ENCODE assay signal across 21 cellular contexts in the genomic region with DNA sequence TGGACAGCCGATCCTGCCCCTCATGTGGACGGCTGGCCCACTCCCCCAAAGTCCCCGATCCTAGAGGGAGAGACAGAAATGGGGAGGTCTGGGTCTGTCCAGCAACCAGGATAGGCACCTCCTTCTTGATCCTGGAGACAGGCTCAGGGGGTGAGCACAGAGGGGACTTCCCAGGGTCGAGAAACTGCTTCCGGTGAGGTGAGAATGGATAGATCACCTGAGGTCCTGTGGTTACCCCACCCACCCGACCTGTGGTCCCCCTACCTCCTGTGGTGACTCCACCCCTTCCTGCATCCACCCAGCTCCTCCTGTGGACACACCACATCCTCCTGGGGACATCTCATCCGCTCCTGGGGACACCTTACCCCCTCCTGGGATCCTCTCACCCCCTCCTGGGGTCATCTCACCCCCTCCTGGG. TPM values are rescaled to one million over a fixed set of nuclear protein-coding genes. Genes with fewer than 3 reads are reported as not detected.
DNase-seq lines count a peak whose midpoint lies in the region; ATAC-seq and TF ChIP-seq lines count a peak whose summit lies in the region.
"Had no signal": no experiment of that assay in that cellular context is flagged by ENCODE, and none has a peak within 500 bp of the region (broad histone marks: within the 10 kb centered on the region; RNA-seq: fewer than 3 reads in every experiment).

No MANE protein-coding gene starts in this region.

- no peaks in the 10 kb centered on the region for H3K9me3 ChIP-seq in tibial artery
- H3K9me3 ChIP-seq: ascending aorta, colonic mucosa, sigmoid colon had no signal

- TF ChIP-seq CTCF in tibial artery (IDR thresholded peaks at IDR 0.05) = no peak

- H3K4me3 ChIP-seq in tibial artery = no peak overlapping the region
- H3K4me3 ChIP-seq: ascending aorta; BLaER1 treated with 17β-estradiol and CSF1 and Interleukin-3, amounts not matched to agents 10 nM and 100 nM; colonic mucosa; MG63; sigmoid colon had no signal

- ATAC-seq in esophagus mucosa = no peak

- H3K27me3 ChIP-seq in tibial artery = peaks cover 0 to 26% of the 10 kb centered on the region in 2 donors
- H3K27me3 ChIP-seq: ascending aorta; BLaER1 treated with 17β-estradiol and CSF1 and Interleukin-3, amounts not matched to agents 10 nM and 100 nM; colonic mucosa had no signal

- peaks cover 0 to 5% (median 0%) of the 10 kb centered on the region in 4 donors for H3K4me1 ChIP-seq in tibial artery
- H3K4me1 ChIP-seq: ascending aorta, colonic mucosa had no signal

- no peaks in the 10 kb centered on the region for H3K36me3 ChIP-seq in tibial artery
- H3K36me3 ChIP-seq: ascending aorta; BLaER1 treated with 17β-estradiol and CSF1 and Interleukin-3, amounts not matched to agents 10 nM and 100 nM; colonic mucosa; MG63; sigmoid colon had no signal

- peak; percentile 72 for DNase-seq in NK-92 treated with Interleukin-12 subunit alpha and Interleukin-12 subunit beta, amount 100 ng/mL, for 24 hours (lab: John Stamatoyannopoulos, UW)
- DNase-seq in NK-92 (lab: John Stamatoyannopoulos, UW; ENCODE audit: unreplicated experiment) (no peak), tibial artery (no peak), NCI-H2227 treated with DMSO at 0.1 percent for 48 hours (lab: John Stamatoyannopoulos, UW) (no peak)
- peak; percentile 32 for DNase-seq in activated CD4-positive, alpha-beta T cell treated with anti-CD3 and anti-CD28 coated beads for 48 hours
- peak; percentile 41 for DNase-seq in activated gamma-delta T cell treated with anti-CD3 and anti-CD28 coated beads, Interleukin-2, amount 50 U/mL, for 16 hours (ENCODE audit: low read depth)
- DNase-seq in stimulated activated CD8-positive, alpha-beta memory T cell treated with anti-CD3 and anti-CD28 coated beads, Interleukin-4, amount 100 ng/mL, for 48 hours = peak; percentile 47
- DNase-seq: colonic mucosa, erythroblast, mesendoderm, MG63, NCI-H2029 treated with DMSO at 0.1 percent for 48 hours, NCI-H774, RPMI8226, sigmoid colon had no signal

- H3K27ac ChIP-seq in tibial artery = no peak overlapping the region
- H3K27ac ChIP-seq: 22Rv1; ascending aorta; BLaER1 treated with 17β-estradiol and CSF1 and Interleukin-3, amounts not matched to agents 10 nM and 100 nM; colonic mucosa; sigmoid colon had no signal

- intact Hi-C loops in tibial artery (cut with DNase I; ENCODE audit: low total_unique reads) = no loop called here

RNA-seq across cellular contexts. Expression of a gene that starts 27.4 kb away (rescaled TPM):
- 1.00 TPM for total RNA-seq in esophagus mucosa
- total RNA-seq: ascending aorta, Daoy, H4 had no signal

Comparison
In these comparisons a context has a peak if more than half of its experiments do, and no peak if none do; other contexts are left out.
1. DNase-seq: peak in NK-92 treated with Interleukin-12 subunit alpha and Interleukin-12 subunit beta, amount 100 ng/mL, for 24 hours (single experiment), activated CD4-positive, alpha-beta T cell treated with anti-CD3 and anti-CD28 coated beads for 48 hours (single experiment), activated gamma-delta T cell treated with anti-CD3 and anti-CD28 coated beads, Interleukin-2, amount 50 U/mL, for 16 hours (single experiment) and stimulated activated CD8-positive, alpha-beta memory T cell treated with anti-CD3 and anti-CD28 coated beads, Interleukin-4, amount 100 ng/mL, for 48 hours (single experiment); none in NK-92 (single experiment), tibial artery (0 of 2) and NCI-H2227 treated with DMSO at 0.1 percent for 48 hours (single experiment).